In the genomic region with DNA sequence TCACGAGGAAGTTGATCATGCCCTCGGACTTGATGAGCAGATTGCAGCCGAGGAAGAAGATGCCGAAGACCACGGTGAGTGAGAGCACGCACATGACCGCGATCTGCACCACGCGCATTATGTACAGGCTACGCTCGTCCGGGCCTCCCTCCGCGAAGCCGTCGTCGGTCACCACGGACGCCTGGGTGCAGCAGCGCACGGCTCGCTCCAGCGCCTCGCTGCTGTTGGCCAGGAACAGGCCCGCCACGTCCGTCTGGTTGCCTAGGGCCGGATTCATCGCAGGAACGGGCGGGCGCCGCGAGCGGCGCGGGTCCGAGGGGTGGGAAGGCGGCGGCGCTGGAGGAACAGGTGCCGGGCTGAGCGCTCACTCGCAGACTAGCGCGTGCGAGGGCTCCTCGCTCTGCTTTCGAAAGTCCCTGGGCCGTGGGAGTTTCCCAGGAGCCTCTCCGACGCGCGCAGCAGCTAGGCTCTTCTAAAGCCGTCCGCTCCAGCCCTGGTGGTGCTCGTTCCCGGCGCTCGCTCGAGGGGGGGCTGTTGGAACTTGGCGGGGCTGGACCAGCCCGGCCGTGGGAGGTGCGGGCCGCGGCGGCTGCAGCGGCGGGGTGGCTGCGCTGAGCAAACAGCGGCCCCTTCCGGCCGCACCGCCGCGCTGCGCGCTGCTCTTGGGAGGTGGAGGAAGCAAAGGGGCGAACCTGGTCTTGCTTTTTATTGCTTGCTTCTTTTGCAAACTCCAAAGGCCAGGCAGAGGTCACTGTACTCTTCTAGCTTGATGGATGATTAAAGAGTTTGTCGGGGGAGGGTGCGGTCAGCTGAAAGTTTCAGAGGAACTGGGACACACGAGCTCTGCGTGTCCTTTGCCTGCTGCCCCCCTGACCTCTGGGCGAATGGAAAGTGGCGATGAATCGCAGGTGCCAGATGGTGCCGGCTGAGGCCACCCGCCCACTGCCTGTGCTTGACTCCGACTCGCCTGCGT, we compare ENCODE assay signal across 8 cellular contexts. TPM values are rescaled to one million over a fixed set of nuclear protein-coding genes. Genes with fewer than 3 reads are reported as not detected.
DNase-seq lines count a peak whose midpoint lies in the region; ATAC-seq and TF ChIP-seq lines count a peak whose summit lies in the region.

A gene (minus strand): TSS at position 474 of the 973 bp plus-strand sequence. CDS start 197 bp downstream, at position 277.

- peak within 1 kb of the TSS in 4 of 5 donors; percentile 24 to 81 (median 50) for H3K27ac ChIP-seq in stomach

- no peak for TF ChIP-seq EP300 in stomach (IDR thresholded peaks at IDR 0.05)

- H3K4me1 ChIP-seq in stomach, result peaks cover 14 to 34% (median 27%) of the 10 kb centered on the region in 4 donors

- H3K27ac Mint-ChIP-seq in natural killer cell treated with Interleukin-12 subunit alpha and Interleukin-12 subunit beta and Interleukin-15 and Interleukin-18, amount 100 ng/mL, for 72 hours, result no peak within 1 kb of the TSS

- no peak for TF ChIP-seq POLR2A in stomach (IDR thresholded peaks at IDR 0.05)

- H3K4me3 Mint-ChIP-seq in natural killer cell treated with Interleukin-12 subunit alpha and Interleukin-12 subunit beta and Interleukin-15 and Interleukin-18, amount 100 ng/mL, for 72 hours, result peak within 1 kb of the TSS; percentile 75

- ATAC-seq in GM19328 (IDR thresholded peaks at IDR 0.05; ENCODE audit: unreplicated experiment), result peak; percentile 88
- peak; percentile 94 for ATAC-seq in HG03439 (IDR thresholded peaks at IDR 0.05; ENCODE audit: unreplicated experiment)
- peak; percentile 87 to 91 for ATAC-seq in natural killer cell treated with Interleukin-12 subunit alpha and Interleukin-12 subunit beta and Interleukin-15 and Interleukin-18, amount 100 ng/mL, for 72 hours

- no peaks in the 10 kb centered on the region for H3K36me3 ChIP-seq in stomach

- peaks cover 6 to 10% of the 10 kb centered on the region in 2 donors for H3K4me1 Mint-ChIP-seq in natural killer cell treated with Interleukin-12 subunit alpha and Interleukin-12 subunit beta and Interleukin-15 and Interleukin-18, amount 100 ng/mL, for 72 hours (ENCODE audit: low read depth in 2 of 2)

- TF ChIP-seq CTCF in fibroblast of pulmonary artery (IDR thresholded peaks at IDR 0.05; ENCODE audit: low read length, missing control alignments) (peak; percentile 58), stomach (IDR thresholded peaks at IDR 0.05) (peak in 5 of 7 experiments; percentile 35 to 89 (median 73))

- H3K36me3 Mint-ChIP-seq in natural killer cell treated with Interleukin-12 subunit alpha and Interleukin-12 subunit beta and Interleukin-15 and Interleukin-18, amount 100 ng/mL, for 72 hours, result no peaks in the 10 kb centered on the region

- H3K4me3 ChIP-seq in fibroblast of pulmonary artery (replicated peaks; ENCODE audit: low read depth, low read length) (peak within 1 kb of the TSS; percentile 51), stomach (peak within 1 kb of the TSS; percentile 56 to 64 (median 60))

- DNase-seq in C1 segment of cervical spinal cord (lab: John Stamatoyannopoulos, UW) (peak in 12 of 14 donors; percentile 5 to 81 (median 48)), NCI-H774 (lab: John Stamatoyannopoulos, UW) (peak; percentile 91), activated T-helper 1 cell treated with Interleukin-2 at 50 U/mL for 16 hours (ENCODE audit: low read depth) (peak; percentile 13), fibroblast of pulmonary artery (ENCODE audit: low read depth) (peak; percentile 60), stomach (peak; percentile 72)
- DNase-seq in natural killer cell treated with Interleukin-12 subunit alpha and Interleukin-12 subunit beta and Interleukin-15 and Interleukin-18, amount 100 ng/mL, for 72 hours (ENCODE audit: low spot score), result peak; percentile 68

- H3K9me3 ChIP-seq in stomach, result no peaks in the 10 kb centered on the region

- H3K27me3 Mint-ChIP-seq in natural killer cell treated with Interleukin-12 subunit alpha and Interleukin-12 subunit beta and Interleukin-15 and Interleukin-18, amount 100 ng/mL, for 72 hours, result peaks cover 22 to 47% of the 10 kb centered on the region in 2 donors

- H3K9me3 Mint-ChIP-seq in natural killer cell treated with Interleukin-12 subunit alpha and Interleukin-12 subunit beta and Interleukin-15 and Interleukin-18, amount 100 ng/mL, for 72 hours, result no peaks in the 10 kb centered on the region

- peaks cover 0 to 63% (median 43%) of the 10 kb centered on the region in 3 donors for H3K27me3 ChIP-seq in stomach

- WGBS in stomach, 5 donors, result 1 to 3% (median 2%) methylated on average over 43 to 93 of the region's 93 CpGs

- intact Hi-C loops in stomach (cut with DNase I; ENCODE audit: low total_unique reads), result no loop called here

RNA-seq across cellular contexts. Expression of the gene that starts here (rescaled TPM):
- total RNA-seq in natural killer cell treated with Interleukin-12 subunit alpha and Interleukin-12 subunit beta and Interleukin-15 and Interleukin-18, amount 100 ng/mL, for 72 hours, result not detected
- total RNA-seq in stomach, result 1 to 10 TPM in 2 of 5 donors, not detected in 3; 1.0 to 5.0 TPM
- polyA plus RNA-seq in stomach, result 1 to 10 TPM; 1.6 to 7.8 (median 5.5) TPM

Comparison
In these comparisons a context has a peak if more than half of its experiments do, and no peak if none do; other contexts are left out.
1. Peak in every context shown above with its lines: DNase-seq, ATAC-seq, H3K4me3 ChIP-seq and H3K27ac ChIP-seq.
2. Peak in DNase-seq and ATAC-seq in natural killer cell treated with Interleukin-12 subunit alpha and Interleukin-12 subunit beta and Interleukin-15 and Interleukin-18, amount 100 ng/mL, for 72 hours; RNA of the gene not detected or under 1 TPM.
3. DNase-seq: peak in every context shown above with its lines; median percentile 91 in NCI-H774; 72 in stomach; 68 in natural killer cell treated with Interleukin-12 subunit alpha and Interleukin-12 subunit beta and Interleukin-15 and Interleukin-18, amount 100 ng/mL, for 72 hours; 60 in fibroblast of pulmonary artery; 48 in C1 segment of cervical spinal cord; 13 in activated T-helper 1 cell treated with Interleukin-2 at 50 U/mL for 16 hours.